In genomic region chr9:93154293-93154903, GRCh38 we compare ENCODE assay signal across 8 cellular contexts. TPM values are rescaled to one million over a fixed set of nuclear protein-coding genes. Genes with fewer than 3 reads are reported as not detected.
DNase-seq lines count a peak whose midpoint lies in the region; ATAC-seq, FAIRE-seq and TF ChIP-seq lines count a peak whose summit lies in the region.

No MANE protein-coding gene starts in this region.

- no peak overlapping the region for H3K27ac ChIP-seq in hepatocyte

- H3K36me3 ChIP-seq in hepatocyte (replicated peaks; ENCODE audit: insufficient read depth, low read depth) = no peaks in the 10 kb centered on the region

- H3K9me3 Mint-ChIP-seq in activated CD4-positive, alpha-beta memory T cell treated with anti-CD3 and anti-CD28 coated beads, Interleukin-2, amount 10 ng/mL, durations not matched to agents 7 days and 5 days = peaks cover 5% of the 10 kb centered on the region

- H3K79me2 ChIP-seq in hepatocyte = no peaks in the 10 kb centered on the region

- CTCF ChIA-PET in activated CD4-positive, alpha-beta memory T cell treated with anti-CD3 and anti-CD28 coated beads, Interleukin-2, amount 10 ng/mL, durations not matched to agents 7 days and 5 days (lab: Charles Lee) = interaction anchor here (0.6 to 2.9 kb wide), 6 partner anchors 9 to 181 kb away, joined by 3 to 15 read pairs (median 4); no protein-coding TSS in a partner anchor

- H3K27me3 Mint-ChIP-seq in activated CD4-positive, alpha-beta memory T cell treated with anti-CD3 and anti-CD28 coated beads, Interleukin-2, amount 10 ng/mL, durations not matched to agents 7 days and 5 days = no peaks in the 10 kb centered on the region

- WGBS in hepatocyte (ENCODE audit: low lambda C conversion rate, missing lambda C conversion rate) = 79% methylated on average over 14 of the region's 14 CpGs

- no peak overlapping the region for H3K4me3 Mint-ChIP-seq in activated CD4-positive, alpha-beta memory T cell treated with anti-CD3 and anti-CD28 coated beads, Interleukin-2, amount 10 ng/mL, durations not matched to agents 7 days and 5 days

- FAIRE-seq in RCC 7860 (lab: Jason Lieb, UNC) = no peak

- H3K4me1 ChIP-seq in hepatocyte (ENCODE audit: insufficient read depth) = no peaks in the 10 kb centered on the region

- POLR2A ChIA-PET in activated CD4-positive, alpha-beta memory T cell treated with anti-CD3 and anti-CD28 coated beads, Interleukin-2, amount 10 ng/mL, durations not matched to agents 7 days and 5 days (lab: Charles Lee) = interaction anchor here (0.7 to 1.6 kb wide), 3 partner anchors 16 to 20 kb away, joined by 3 to 5 read pairs (median 3); partner anchors contain the start of gene NINJ1

- H3K4me2 ChIP-seq in hepatocyte = no peak overlapping the region

- no peak overlapping the region for H2AFZ ChIP-seq in hepatocyte

- no peak overlapping the region for H3K4me3 ChIP-seq in hepatocyte

- no peaks in the 10 kb centered on the region for H3K9me3 ChIP-seq in hepatocyte (ENCODE audit: low read depth)

- H3K36me3 Mint-ChIP-seq in activated CD4-positive, alpha-beta memory T cell treated with anti-CD3 and anti-CD28 coated beads, Interleukin-2, amount 10 ng/mL, durations not matched to agents 7 days and 5 days (ENCODE audit: low read depth) = peaks cover 6% of the 10 kb centered on the region

- no peaks in the 10 kb centered on the region for H3K27me3 ChIP-seq in hepatocyte

- peaks cover 37% of the 10 kb centered on the region for H3K4me1 Mint-ChIP-seq in activated CD4-positive, alpha-beta memory T cell treated with anti-CD3 and anti-CD28 coated beads, Interleukin-2, amount 10 ng/mL, durations not matched to agents 7 days and 5 days

- H3K27ac Mint-ChIP-seq in activated CD4-positive, alpha-beta memory T cell treated with anti-CD3 and anti-CD28 coated beads, Interleukin-2, amount 10 ng/mL, durations not matched to agents 7 days and 5 days = no peak overlapping the region

- no peak for ATAC-seq in GM21360 (IDR thresholded peaks at IDR 0.05; ENCODE audit: unreplicated experiment)

- TF ChIP-seq CTCF in hepatocyte (IDR thresholded peaks at IDR 0.05; ENCODE audit: poor library complexity) = peak; percentile 49

- peak; percentile 56 for DNase-seq in stimulated activated CD4-positive, alpha-beta T cell treated with anti-CD3 and anti-CD28 coated beads, Interleukin-15, amount 100 ng/mL, for 24 hours
- DNase-seq in stimulated activated CD4-positive, alpha-beta T cell treated with anti-CD3 and anti-CD28 coated beads, Interleukin-4, amount 100 ng/mL, for 1 hour = no peak
- DNase-seq in NAMALWA (ENCODE audit: low spot score) (peak; percentile 84), hepatocyte (ENCODE audit: low spot score) (peak; percentile 59), NCI-H187 (lab: John Stamatoyannopoulos, UW) (no peak), RCC 7860 (ENCODE audit: low spot score) (no peak)
- peak; percentile 42 for DNase-seq in activated CD4-positive, alpha-beta memory T cell treated with anti-CD3 and anti-CD28 coated beads, Interleukin-2, amount 10 ng/mL, durations not matched to agents 7 days and 5 days

- no peaks in the 10 kb centered on the region for H3K9me2 ChIP-seq in hepatocyte (replicated peaks; ENCODE audit: insufficient read depth)

- no peaks in the 10 kb centered on the region for H4K20me1 ChIP-seq in hepatocyte (ENCODE audit: insufficient read depth, poor library complexity, severe bottlenecking)

RNA-seq across cellular contexts. Expression of gene NINJ1, which starts 20.3 kb away (rescaled TPM):
- 10 to 100 TPM; 36.9 to 37.4 TPM for total RNA-seq in activated CD4-positive, alpha-beta memory T cell treated with anti-CD3 and anti-CD28 coated beads, Interleukin-2, amount 10 ng/mL, durations not matched to agents 7 days and 5 days
- total RNA-seq in hepatocyte = 55.4 and 67.9 TPM in 2 replicates
- 114 and 135 TPM in 2 replicates for polyA plus RNA-seq in hepatocyte

RNA-seq across cellular contexts. Expression of gene WNK2, which starts 29.5 kb away (rescaled TPM):
- total RNA-seq in activated CD4-positive, alpha-beta memory T cell treated with anti-CD3 and anti-CD28 coated beads, Interleukin-2, amount 10 ng/mL, durations not matched to agents 7 days and 5 days = under 1 TPM in 1 of 2 experiments, not detected in 1; 0.05 TPM
- total RNA-seq in hepatocyte = 6.2 and 8.9 TPM in 2 replicates
- polyA plus RNA-seq in hepatocyte = 13.5 and 19.9 TPM in 2 replicates

RNA-seq across cellular contexts. Expression of gene CARD19, which starts 58.4 kb away (rescaled TPM):
- total RNA-seq in activated CD4-positive, alpha-beta memory T cell treated with anti-CD3 and anti-CD28 coated beads, Interleukin-2, amount 10 ng/mL, durations not matched to agents 7 days and 5 days = 10 to 100 TPM; 80.4 to 83.5 TPM
- 45.3 and 51.3 TPM in 2 replicates for total RNA-seq in hepatocyte
- polyA plus RNA-seq in hepatocyte = 67.5 and 72.1 TPM in 2 replicates

Comparison
In these comparisons a context has a peak if more than half of its experiments do, and no peak if none do; other contexts are left out.
1. DNase-seq: peak in stimulated activated CD4-positive, alpha-beta T cell treated with anti-CD3 and anti-CD28 coated beads, Interleukin-15, amount 100 ng/mL, for 24 hours (single experiment), NAMALWA (single experiment), activated CD4-positive, alpha-beta memory T cell treated with anti-CD3 and anti-CD28 coated beads, Interleukin-2, amount 10 ng/mL, durations not matched to agents 7 days and 5 days (single experiment) and hepatocyte (single experiment); none in stimulated activated CD4-positive, alpha-beta T cell treated with anti-CD3 and anti-CD28 coated beads, Interleukin-4, amount 100 ng/mL, for 1 hour (single experiment), NCI-H187 (0 of 2) and RCC 7860 (single experiment).